ENCODE assay signal across 8 cellular contexts in the genomic region with DNA sequence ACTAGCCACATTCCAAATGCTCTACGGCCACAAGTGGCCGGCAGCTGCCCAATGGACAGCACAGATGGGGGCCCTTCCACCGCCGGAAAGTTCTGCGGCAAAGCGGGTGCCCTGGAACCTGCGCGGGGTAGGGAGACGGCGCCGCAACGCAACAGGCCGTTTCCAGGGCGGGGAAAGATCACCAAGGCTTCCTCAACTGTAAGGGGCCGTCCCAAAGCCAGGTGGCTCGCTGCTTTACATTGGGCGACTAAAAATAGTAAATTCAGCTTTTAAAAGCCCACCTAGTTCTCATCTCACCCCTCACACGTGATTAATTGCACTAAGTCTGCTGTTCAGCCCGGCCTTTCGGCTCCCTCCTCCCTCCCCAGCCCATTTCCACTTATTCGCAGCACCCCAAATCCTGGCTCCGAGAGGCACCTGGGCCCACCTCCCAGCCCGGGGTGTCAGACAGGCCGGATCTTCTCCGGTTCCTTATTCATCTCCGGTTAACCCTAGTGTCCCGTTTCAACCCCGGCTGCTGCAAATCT. TPM values are rescaled to one million over a fixed set of nuclear protein-coding genes. Genes with fewer than 3 reads are reported as not detected.
DNase-seq lines count a peak whose midpoint lies in the region; ATAC-seq and TF ChIP-seq lines count a peak whose summit lies in the region.

No MANE protein-coding gene starts in this region.

- POLR2A ChIA-PET in HEK293T (lab: Yijun Ruan, JAX) = interaction anchor here (0.8 to 2.5 kb wide), 2 partner anchors 117 to 160 kb away, joined by 6 read pairs; partner anchors contain the start of gene PAXBP1
- POLR2A ChIA-PET in PC-3 (lab: Charles Lee; ENCODE audit: unreplicated experiment) = no interaction called here

- peak; percentile 29 for ATAC-seq in PC-3
- peak; percentile 27 for ATAC-seq in left ventricle myocardium superior

- no peaks in the 10 kb centered on the region for H3K9me2 ChIP-seq in PC-3 (replicated peaks; ENCODE audit: low read length)

- H3K9me3 ChIP-seq in PC-3 (ENCODE audit: low read length) = no peaks in the 10 kb centered on the region

- no peaks in the 10 kb centered on the region for H4K20me1 ChIP-seq in PC-3 (ENCODE audit: low read length)

- peak overlapping the region; percentile 88 for H3K27ac ChIP-seq in PC-3 (ENCODE audit: low read length)

- BruUV-seq in Calu3 (replicated peaks; lab: Mats Ljungman, UMichigan) = no TSS peak
- BruUV-seq in PC-3 (replicated peaks; lab: Mats Ljungman, UMichigan) = TSS peak; percentile 53

- CTCF ChIA-PET in Calu3 (lab: Charles Lee) (no interaction called here), HEK293T (lab: Yijun Ruan, JAX) (interaction anchor here (1.3 kb wide), 1 partner anchor 10 kb away, joined by 7 read pairs; no protein-coding TSS in a partner anchor), PC-3 (lab: Charles Lee) (no interaction called here)

- peaks cover 21% of the 10 kb centered on the region for H3K27me3 Mint-ChIP-seq in Calu3 (ENCODE audit: unreplicated experiment)
- no peaks in the 10 kb centered on the region for H3K27me3 Mint-ChIP-seq in activated naive CD8-positive, alpha-beta T cell treated with anti-CD3 and anti-CD28 coated beads for 36 hours

- H3K4me3 ChIP-seq in PC-3 (ENCODE audit: low read length) (peak overlapping the region; percentile 97), skeletal muscle cell (ENCODE audit: low read depth, low read length) (peak overlapping the region; percentile 69)

- H2AFZ ChIP-seq in PC-3 (ENCODE audit: low read length) = peak overlapping the region; percentile 93

- peaks cover 18% of the 10 kb centered on the region for H3K36me3 ChIP-seq in PC-3 (ENCODE audit: low read depth, low read length)

- peaks cover 37% of the 10 kb centered on the region for H3K36me3 Mint-ChIP-seq in Calu3 (ENCODE audit: insufficient read depth, unreplicated experiment)
- H3K36me3 Mint-ChIP-seq in activated naive CD8-positive, alpha-beta T cell treated with anti-CD3 and anti-CD28 coated beads for 36 hours = peaks cover 6% of the 10 kb centered on the region

- H3K4me1 Mint-ChIP-seq in Calu3 (ENCODE audit: low read depth, unreplicated experiment) = no peaks in the 10 kb centered on the region
- peaks cover 6% of the 10 kb centered on the region for H3K4me1 Mint-ChIP-seq in activated naive CD8-positive, alpha-beta T cell treated with anti-CD3 and anti-CD28 coated beads for 36 hours

- DNase-seq in Calu3 = peak; percentile 11
- DNase-seq in HEK293T (ENCODE audit: extremely low spot score) = peak; percentile 54
- peak; percentile 17 for DNase-seq in PC-3
- DNase-seq in activated naive CD8-positive, alpha-beta T cell treated with anti-CD3 and anti-CD28 coated beads for 36 hours = peak; percentile 50
- DNase-seq in left ventricle myocardium superior = peak; percentile 44
- DNase-seq in skeletal muscle cell (ENCODE audit: low read depth) = no peak
- DNase-seq in OCI-M2 (lab: John Stamatoyannopoulos, UW; ENCODE audit: unreplicated experiment) = no peak
- no peak for DNase-seq in NCI-H1092 (lab: John Stamatoyannopoulos, UW)

- intact Hi-C loops in Calu3 (cut with micrococcal nuclease; ENCODE audit: unreplicated experiment) = no loop called here
- intact Hi-C loops in PC-3 (cut with micrococcal nuclease) = no loop called here
- intact Hi-C loops in left ventricle myocardium superior (cut with micrococcal nuclease) = no loop called here

- H3K9me3 Mint-ChIP-seq in Calu3 (ENCODE audit: low read depth, unreplicated experiment) = no peaks in the 10 kb centered on the region
- H3K9me3 Mint-ChIP-seq in activated naive CD8-positive, alpha-beta T cell treated with anti-CD3 and anti-CD28 coated beads for 36 hours = no peaks in the 10 kb centered on the region

- H3K27me3 ChIP-seq in PC-3 (ENCODE audit: low read length) = no peaks in the 10 kb centered on the region

- H3K27ac Mint-ChIP-seq in Calu3 (ENCODE audit: unreplicated experiment) = no peak overlapping the region
- peak overlapping the region; percentile 92 for H3K27ac Mint-ChIP-seq in activated naive CD8-positive, alpha-beta T cell treated with anti-CD3 and anti-CD28 coated beads for 36 hours

- H3K4me2 ChIP-seq in PC-3 (ENCODE audit: low read length) = peak overlapping the region; percentile 87

- peaks cover 24% of the 10 kb centered on the region for H3K79me2 ChIP-seq in PC-3 (ENCODE audit: low read length)

- H3F3A ChIP-seq in PC-3 (ENCODE audit: low read length, unreplicated experiment) = no peaks in the 10 kb centered on the region

- no peak for TF ChIP-seq CTCF in Calu3 (IDR thresholded peaks at IDR 0.05; ENCODE audit: unreplicated experiment)
- no peak for TF ChIP-seq CTCF in PC-3 (conservative IDR thresholded peaks at IDR 0.05; ENCODE audit: low read depth, low read length)

- peak overlapping the region; percentile 88 for H3K9ac ChIP-seq in PC-3 (ENCODE audit: low read length)

- peaks cover 5% of the 10 kb centered on the region; the same call in 1 of the 2 replicates for H3K4me1 ChIP-seq in PC-3 (ENCODE audit: insufficient read depth, low read length)

- peak overlapping the region; percentile 81 for H3K4me3 Mint-ChIP-seq in Calu3 (ENCODE audit: low read depth, unreplicated experiment)
- peak overlapping the region; percentile 99 for H3K4me3 Mint-ChIP-seq in activated naive CD8-positive, alpha-beta T cell treated with anti-CD3 and anti-CD28 coated beads for 36 hours

TF ChIP-seq in HEK293T, 16 proteins besides CTCF, POLR2A, EP300 and RAD21:
- no peak for TF ChIP-seq SP1 (IDR thresholded peaks at IDR 0.05)
- TF ChIP-seq CTBP1 (IDR thresholded peaks at IDR 0.05; ENCODE audit: borderline replicate concordance) = no peak
- no peak for TF ChIP-seq HDGF (IDR thresholded peaks at IDR 0.05; ENCODE audit: borderline replicate concordance)
- TF ChIP-seq TARDBP (IDR thresholded peaks at IDR 0.05) = no peak
- no peak for TF ChIP-seq ZNF384 (IDR thresholded peaks at IDR 0.05)
- no peak for TF ChIP-seq ELF4 (IDR thresholded peaks at IDR 0.05)
- no peak for TF ChIP-seq SUZ12 (IDR thresholded peaks at IDR 0.05)
- TF ChIP-seq BHLHE40 (IDR thresholded peaks at IDR 0.05; ENCODE audit: borderline replicate concordance) = no peak
- TF ChIP-seq FOXA1 (IDR thresholded peaks at IDR 0.05) = no peak
- no peak for TF ChIP-seq NFRKB (IDR thresholded peaks at IDR 0.05)
- no peak for TF ChIP-seq L3MBTL2 (conservative IDR thresholded peaks at IDR 0.05)
- no peak for TF ChIP-seq FOXK2 (IDR thresholded peaks at IDR 0.05)

RNA-seq across cellular contexts. Expression of gene CFAP298, which starts 0.6 kb away (rescaled TPM):
- total RNA-seq in Calu3 (2022) (28.9 and 35.9 TPM in 2 replicates), PC-3 (2014; rRNA removed) (96.0 and 98.6 TPM in 2 replicates), left ventricle myocardium superior (22.6 TPM)
- total RNA-seq in activated naive CD8-positive, alpha-beta T cell treated with anti-CD3 and anti-CD28 coated beads for 36 hours = 10 to 100 TPM; 47.2 to 48.5 TPM

RNA-seq across cellular contexts. Expression of gene TCP10L, which starts 26.2 kb away (rescaled TPM):
- total RNA-seq in Calu3 (2022) = 0.51 TPM in 1 of 2 replicates, not detected in the other
- 0.23 and 2.1 TPM in 2 replicates for total RNA-seq in PC-3 (2014; rRNA removed)
- under 1 TPM; 0.48 to 0.52 TPM for total RNA-seq in activated naive CD8-positive, alpha-beta T cell treated with anti-CD3 and anti-CD28 coated beads for 36 hours
- total RNA-seq in left ventricle myocardium superior = 2.9 TPM

Comparison
In these comparisons a context has a peak if more than half of its experiments do, and no peak if none do; other contexts are left out.
1. DNase-seq: peak in Calu3 (single experiment), HEK293T (single experiment), PC-3 (single experiment), activated naive CD8-positive, alpha-beta T cell treated with anti-CD3 and anti-CD28 coated beads for 36 hours (single experiment) and left ventricle myocardium superior (single experiment); none in skeletal muscle cell (single experiment), OCI-M2 (single experiment) and NCI-H1092 (single experiment).